Comparison of ENCODE assay signal across 7 cellular contexts in the genomic region with DNA sequence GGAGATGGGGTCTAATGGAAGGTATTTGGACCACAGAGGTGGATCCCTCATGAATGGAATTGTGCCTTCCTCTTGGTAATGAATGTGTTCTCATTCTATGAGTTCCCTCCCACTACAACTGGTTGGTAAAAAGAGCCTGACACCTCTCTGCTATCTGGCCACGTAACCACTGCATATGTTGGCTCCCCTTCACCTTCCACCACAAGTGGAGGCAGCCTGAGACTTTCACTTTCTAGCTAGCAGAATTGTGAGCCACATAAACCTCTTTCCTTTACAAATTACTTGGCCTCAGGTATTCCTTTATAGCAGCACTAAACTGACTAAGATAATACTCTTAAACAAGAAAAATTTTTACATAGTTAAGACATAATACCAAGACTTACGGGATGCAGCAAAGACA.
DNase-seq lines count a peak whose midpoint lies in the region; ATAC-seq and TF ChIP-seq lines count a peak whose summit lies in the region.

No MANE protein-coding gene starts in this region.

- TF ChIP-seq CTCF in coronary artery (IDR thresholded peaks at IDR 0.05): no peak

- intact Hi-C loops in Right ventricle myocardium superior (cut with DNase I): no loop called here

- H3K4me3 ChIP-seq in coronary artery: no peak overlapping the region

- H3K27ac ChIP-seq in coronary artery: no peak overlapping the region

- peak in 2 of 3 experiments; percentile 15 to 17 for DNase-seq in activated CD8-positive, alpha-beta memory T cell treated with anti-CD3 and anti-CD28 coated beads for 48 hours (ENCODE audit: low read depth in 2 of 3, low spot score in 2 of 3)
- DNase-seq in stimulated activated CD4-positive, alpha-beta T cell treated with anti-CD3 and anti-CD28 coated beads, Interleukin-1b, Interleukin-23, amount 100 ng/mL, for 48 hours: peak; percentile 64
- DNase-seq in iPS-NIHi7 (ENCODE audit: extremely low spot score) (no peak), coronary artery (ENCODE audit: low spot score) (no peak), Right ventricle myocardium superior (no peak)

- ATAC-seq in GM19395 (IDR thresholded peaks at IDR 0.05; ENCODE audit: unreplicated experiment) (peak; percentile 99), HG03064 (IDR thresholded peaks at IDR 0.05; ENCODE audit: low read depth, unreplicated experiment) (peak; percentile 97), Right ventricle myocardium superior (ENCODE audit: poor library complexity) (no peak)

Comparison
In these comparisons a context has a peak if more than half of its experiments do, and no peak if none do; other contexts are left out.
1. DNase-seq: peak in activated CD8-positive, alpha-beta memory T cell treated with anti-CD3 and anti-CD28 coated beads for 48 hours (2 of 3) and stimulated activated CD4-positive, alpha-beta T cell treated with anti-CD3 and anti-CD28 coated beads, Interleukin-1b, Interleukin-23, amount 100 ng/mL, for 48 hours (single experiment); none in iPS-NIHi7 (single experiment), coronary artery (single experiment) and Right ventricle myocardium superior (single experiment).